Comparison of ENCODE assay signal across 21 cellular contexts in genomic region chr11:33957304-33957917, GRCh38.
DNase-seq lines count a peak whose midpoint lies in the region; ATAC-seq, FAIRE-seq and TF ChIP-seq lines count a peak whose summit lies in the region.
"Had no signal": no experiment of that assay in that cellular context is flagged by ENCODE, and none has a peak within 500 bp of the region (broad histone marks: within the 10 kb centered on the region; RNA-seq: fewer than 3 reads in every experiment).

No MANE protein-coding gene starts in this region.

- FAIRE-seq in A549 (lab: Jason Lieb, UNC): no peak
- FAIRE-seq: GM12891, GM19239 had no signal

- TF ChIP-seq EP300 in A549 (IDR thresholded peaks at IDR 0.05): no peak

- 41% methylated on average over 6 of the region's 6 CpGs for WGBS in A549 (ENCODE audit: missing lambda C conversion rate)

- no peak for TF ChIP-seq CTCF in A549 (IDR thresholded peaks at IDR 0.05)
- TF ChIP-seq CTCF in PC-3 (conservative IDR thresholded peaks at IDR 0.05; ENCODE audit: low read depth, low read length): no peak

- H3K9me3 ChIP-seq in A549 (no peaks in the 10 kb centered on the region), PC-3 (ENCODE audit: low read length) (no peaks in the 10 kb centered on the region)

- H3K9me2 ChIP-seq in PC-3 (replicated peaks; ENCODE audit: low read length): no peaks in the 10 kb centered on the region

- H3K27ac ChIP-seq in A549 (no peak overlapping the region), PC-3 (ENCODE audit: low read length) (no peak overlapping the region), caudate nucleus (ENCODE audit: low read depth, low read length) (peak overlapping the region; percentile 16)

- CTCF ChIA-PET in A549 (lab: Yijun Ruan, JAX) (interaction anchor here (1.0 to 5.1 kb wide), 2 partner anchors 13 to 99 kb away, joined by 7 to 39 read pairs; no protein-coding TSS in a partner anchor), PC-3 (lab: Charles Lee) (no interaction called here)

- TF ChIP-seq POLR2A in A549 (IDR thresholded peaks at IDR 0.05; ENCODE audit: low read length): no peak

- H3K27me3 ChIP-seq in PC-3 (ENCODE audit: low read length): no peaks in the 10 kb centered on the region

- H3K9ac ChIP-seq in PC-3 (ENCODE audit: low read length): no peak overlapping the region

- no peak for TF ChIP-seq RAD21 in A549 (conservative IDR thresholded peaks at IDR 0.05 in 1 of 2, IDR thresholded peaks at IDR 0.05 in 1 of 2)

- H4K20me1 ChIP-seq in PC-3 (ENCODE audit: low read length): no peaks in the 10 kb centered on the region

- DNase-seq in A549 (ENCODE audit: low read depth in 1 of 2, low spot score in 1 of 2): no peak
- DNase-seq in HT1080 (ENCODE audit: low read depth): peak; percentile 16
- peak; percentile 61 for DNase-seq in PC-3
- DNase-seq in caudate nucleus (lab: John Stamatoyannopoulos, UW): no peak
- DNase-seq in SKM-1 (lab: John Stamatoyannopoulos, UW; ENCODE audit: unreplicated experiment): no peak
- no peak for DNase-seq in NCI-H1105 treated with DMSO at 0.1 percent for 48 hours (lab: John Stamatoyannopoulos, UW)
- DNase-seq: 8988T; C1 segment of cervical spinal cord; Calu3; CD4-positive, alpha-beta memory T cell; COR-L47; DMS53; DMS79 treated with DMSO at 0.1 percent for 48 hours; GF-D8; H9 had no signal

- intact Hi-C loops in PC-3 (cut with micrococcal nuclease): no loop called here

- H3K79me2 ChIP-seq in PC-3 (ENCODE audit: low read length): no peaks in the 10 kb centered on the region

- no peaks in the 10 kb centered on the region for H3F3A ChIP-seq in PC-3 (ENCODE audit: low read length, unreplicated experiment)

- H2AFZ ChIP-seq in PC-3 (ENCODE audit: low read length): no peak overlapping the region
- H2AFZ ChIP-seq: GM23338 had no signal

- BruUV-seq in PC-3 (replicated peaks; lab: Mats Ljungman, UMichigan): no TSS peak

- ATAC-seq in A549 (no peak), PC-3 (peak; percentile 43), GM19035 (IDR thresholded peaks at IDR 0.05; ENCODE audit: unreplicated experiment) (no peak), HG03565 (IDR thresholded peaks at IDR 0.05; ENCODE audit: unreplicated experiment) (no peak)
- ATAC-seq: GM23338, HCT116 had no signal

- no peaks in the 10 kb centered on the region for H3K4me1 ChIP-seq in A549
- H3K4me1 ChIP-seq in PC-3 (ENCODE audit: insufficient read depth, low read length): peaks cover 6% of the 10 kb centered on the region; the same call in 1 of the 2 replicates

- POLR2A ChIA-PET in A549 (lab: Yijun Ruan, JAX) (no interaction called here), PC-3 (lab: Charles Lee; ENCODE audit: unreplicated experiment) (no interaction called here)

- H3K4me2 ChIP-seq in A549 (no peak overlapping the region), PC-3 (ENCODE audit: low read length) (no peak overlapping the region)
- H3K4me2 ChIP-seq: GM23338 had no signal

- no peaks in the 10 kb centered on the region for H3K36me3 ChIP-seq in PC-3 (ENCODE audit: low read depth, low read length)

- H3K4me3 ChIP-seq in A549 (no peak overlapping the region), PC-3 (ENCODE audit: low read length) (no peak overlapping the region)
- H3K4me3 ChIP-seq: GM23338 had no signal

TF ChIP-seq in A549, 52 proteins besides CTCF, POLR2A, EP300 and RAD21:
- TF ChIP-seq MAX (IDR thresholded peaks at IDR 0.05): no peak
- 0 out of 2 replicates have a peak, but pooled peaks have one; percentile 8 for TF ChIP-seq ESRRA (IDR thresholded peaks at IDR 0.05; ENCODE audit: borderline replicate concordance, low read length)

Comparison
In these comparisons a context has a peak if more than half of its experiments do, and no peak if none do; other contexts are left out.
1. DNase-seq: peak in HT1080 (single experiment) and PC-3 (single experiment); none in A549 (0 of 2), caudate nucleus (0 of 61), SKM-1 (single experiment) and NCI-H1105 treated with DMSO at 0.1 percent for 48 hours (single experiment).